In genomic region chr5:90399251-90399650, GRCh38 we compare ENCODE assay signal across 25 cellular contexts.
"Had no signal": no experiment of that assay in that cellular context is flagged by ENCODE, and none has a peak within 500 bp of the region (broad histone marks: within the 10 kb centered on the region; RNA-seq: fewer than 3 reads in every experiment).

No MANE protein-coding gene starts in this region.

- DNase-seq: activated CD4-positive, alpha-beta T cell treated with anti-CD3 and anti-CD28 coated beads for 36 hours; activated CD4-positive, CD25-positive, alpha-beta regulatory T cell; activated CD8-positive, alpha-beta memory T cell treated with anti-CD3 and anti-CD28 coated beads, Interleukin-2, amount 10 ng/mL, durations not matched to agents 7 days and 5 days; activated CD8-positive, alpha-beta T cell treated with anti-CD3 and anti-CD28 coated beads, Interleukin-2, amount 10 ng/mL, durations not matched to agents 7 days and 5 days; activated naive CD4-positive, alpha-beta T cell; activated T-cell treated with anti-CD3 and anti-CD28 coated beads, Interleukin-2, amount 50 U/mL, for 48 hours; dermis blood vessel endothelial cell; effector CD8-positive, alpha-beta T cell; gastrocnemius medialis; glutamatergic neuron; kidney; stimulated activated CD4-positive, alpha-beta T cell treated with anti-CD3 and anti-CD28 coated beads, Interleukin-1b, Interleukin-23, amount 100 ng/mL, for 48 hours; stimulated activated CD4-positive, alpha-beta T cell treated with anti-CD3 and anti-CD28 coated beads, Interleukin-4, amount 100 ng/mL, for 4 hours; stimulated activated CD8-positive, alpha-beta memory T cell treated with anti-CD3 and anti-CD28 coated beads, Interleukin-4, amount 100 ng/mL, for 48 hours; stimulated activated naive CD8-positive, alpha-beta T cell treated with anti-CD3 and anti-CD28 coated beads, Interleukin-15, amount 100 ng/mL, for 72 hours; tibial artery had no signal

- H3K4me2 ChIP-seq: smooth muscle cell had no signal

- H3K27ac ChIP-seq: cardiac muscle cell, gastrocnemius medialis, right atrium auricular region, tibial artery had no signal

- H3K27me3 Mint-ChIP-seq: activated CD4-positive, alpha-beta T cell treated with anti-CD3 and anti-CD28 coated beads for 36 hours; activated CD8-positive, alpha-beta memory T cell treated with anti-CD3 and anti-CD28 coated beads, Interleukin-2, amount 10 ng/mL, durations not matched to agents 7 days and 5 days; brain; natural killer cell treated with Interleukin-12 subunit alpha and Interleukin-12 subunit beta and Interleukin-15 and Interleukin-18, amount 100 ng/mL, for 72 hours; stimulated activated memory B cell treated with anti-CD40 and anti-IgM and Interleukin-4, amounts not matched to agents 10 μg/mL and 1 μg/mL and 100 μg/mL, for 72 hours; stimulated activated naive CD8-positive, alpha-beta T cell treated with anti-CD3 and anti-CD28 coated beads, Interleukin-15, amount 100 ng/mL, for 72 hours had no signal

- H3K4me1 Mint-ChIP-seq: activated CD4-positive, alpha-beta T cell treated with anti-CD3 and anti-CD28 coated beads for 36 hours had no signal

- H3K4me3 Mint-ChIP-seq: activated CD4-positive, alpha-beta T cell treated with anti-CD3 and anti-CD28 coated beads for 36 hours; activated CD8-positive, alpha-beta memory T cell treated with anti-CD3 and anti-CD28 coated beads, Interleukin-2, amount 10 ng/mL, durations not matched to agents 7 days and 5 days; activated CD8-positive, alpha-beta T cell treated with anti-CD3 and anti-CD28 coated beads, Interleukin-2, amount 10 ng/mL, durations not matched to agents 7 days and 5 days; brain; natural killer cell treated with Interleukin-12 subunit alpha and Interleukin-12 subunit beta and Interleukin-15 and Interleukin-18, amount 100 ng/mL, for 72 hours; stimulated activated memory B cell treated with anti-CD40 and anti-IgM and Interleukin-4, amounts not matched to agents 10 μg/mL and 1 μg/mL and 100 μg/mL, for 72 hours; stimulated activated naive CD8-positive, alpha-beta T cell treated with anti-CD3 and anti-CD28 coated beads, Interleukin-15, amount 100 ng/mL, for 72 hours had no signal

- H3K27me3 ChIP-seq: cardiac muscle cell, gastrocnemius medialis, right atrium auricular region, tibial artery had no signal

- H3K9me3 Mint-ChIP-seq: activated naive CD4-positive, alpha-beta T cell treated with anti-CD3 and anti-CD28 coated beads, Interleukin-2, amount 50 U/mL, for 72 hours; brain; natural killer cell treated with Interleukin-12 subunit alpha and Interleukin-12 subunit beta and Interleukin-15 and Interleukin-18, amount 100 ng/mL, for 72 hours; stimulated activated memory B cell treated with anti-CD40 and anti-IgM and Interleukin-4, amounts not matched to agents 10 μg/mL and 1 μg/mL and 100 μg/mL, for 72 hours; stimulated activated naive CD8-positive, alpha-beta T cell treated with anti-CD3 and anti-CD28 coated beads, Interleukin-15, amount 100 ng/mL, for 72 hours had no signal

- FAIRE-seq: colon, endometrium, kidney had no signal

- ATAC-seq: activated CD4-positive, alpha-beta T cell treated with anti-CD3 and anti-CD28 coated beads for 36 hours; activated CD8-positive, alpha-beta memory T cell treated with anti-CD3 and anti-CD28 coated beads, Interleukin-2, amount 10 ng/mL, durations not matched to agents 7 days and 5 days; activated CD8-positive, alpha-beta T cell treated with anti-CD3 and anti-CD28 coated beads, Interleukin-2, amount 10 ng/mL, durations not matched to agents 7 days and 5 days; activated naive CD4-positive, alpha-beta T cell treated with anti-CD3 and anti-CD28 coated beads, Interleukin-2, amount 50 U/mL, for 72 hours; gastrocnemius medialis; natural killer cell treated with Interleukin-12 subunit alpha and Interleukin-12 subunit beta and Interleukin-15 and Interleukin-18, amount 100 ng/mL, for 72 hours; stimulated activated memory B cell treated with anti-CD40 and anti-IgM and Interleukin-4, amounts not matched to agents 10 μg/mL and 1 μg/mL and 100 μg/mL, for 72 hours; stimulated activated naive CD8-positive, alpha-beta T cell treated with anti-CD3 and anti-CD28 coated beads, Interleukin-15, amount 100 ng/mL, for 72 hours had no signal

- H3K4me3 ChIP-seq: cardiac muscle cell, gastrocnemius medialis, right atrium auricular region, smooth muscle cell, tibial artery had no signal

- H3K9me3 ChIP-seq: gastrocnemius medialis, right atrium auricular region, tibial artery had no signal

- H3K4me1 ChIP-seq: tibial artery had no signal

- H3K27ac Mint-ChIP-seq: activated CD4-positive, alpha-beta T cell treated with anti-CD3 and anti-CD28 coated beads for 36 hours; activated CD8-positive, alpha-beta memory T cell treated with anti-CD3 and anti-CD28 coated beads, Interleukin-2, amount 10 ng/mL, durations not matched to agents 7 days and 5 days; activated CD8-positive, alpha-beta T cell treated with anti-CD3 and anti-CD28 coated beads, Interleukin-2, amount 10 ng/mL, durations not matched to agents 7 days and 5 days; activated naive CD4-positive, alpha-beta T cell treated with anti-CD3 and anti-CD28 coated beads, Interleukin-2, amount 50 U/mL, for 72 hours; natural killer cell treated with Interleukin-12 subunit alpha and Interleukin-12 subunit beta and Interleukin-15 and Interleukin-18, amount 100 ng/mL, for 72 hours; stimulated activated memory B cell treated with anti-CD40 and anti-IgM and Interleukin-4, amounts not matched to agents 10 μg/mL and 1 μg/mL and 100 μg/mL, for 72 hours; stimulated activated naive CD8-positive, alpha-beta T cell treated with anti-CD3 and anti-CD28 coated beads, Interleukin-15, amount 100 ng/mL, for 72 hours had no signal
